13 cellular contexts compared by ENCODE assay signal in the genomic region with DNA sequence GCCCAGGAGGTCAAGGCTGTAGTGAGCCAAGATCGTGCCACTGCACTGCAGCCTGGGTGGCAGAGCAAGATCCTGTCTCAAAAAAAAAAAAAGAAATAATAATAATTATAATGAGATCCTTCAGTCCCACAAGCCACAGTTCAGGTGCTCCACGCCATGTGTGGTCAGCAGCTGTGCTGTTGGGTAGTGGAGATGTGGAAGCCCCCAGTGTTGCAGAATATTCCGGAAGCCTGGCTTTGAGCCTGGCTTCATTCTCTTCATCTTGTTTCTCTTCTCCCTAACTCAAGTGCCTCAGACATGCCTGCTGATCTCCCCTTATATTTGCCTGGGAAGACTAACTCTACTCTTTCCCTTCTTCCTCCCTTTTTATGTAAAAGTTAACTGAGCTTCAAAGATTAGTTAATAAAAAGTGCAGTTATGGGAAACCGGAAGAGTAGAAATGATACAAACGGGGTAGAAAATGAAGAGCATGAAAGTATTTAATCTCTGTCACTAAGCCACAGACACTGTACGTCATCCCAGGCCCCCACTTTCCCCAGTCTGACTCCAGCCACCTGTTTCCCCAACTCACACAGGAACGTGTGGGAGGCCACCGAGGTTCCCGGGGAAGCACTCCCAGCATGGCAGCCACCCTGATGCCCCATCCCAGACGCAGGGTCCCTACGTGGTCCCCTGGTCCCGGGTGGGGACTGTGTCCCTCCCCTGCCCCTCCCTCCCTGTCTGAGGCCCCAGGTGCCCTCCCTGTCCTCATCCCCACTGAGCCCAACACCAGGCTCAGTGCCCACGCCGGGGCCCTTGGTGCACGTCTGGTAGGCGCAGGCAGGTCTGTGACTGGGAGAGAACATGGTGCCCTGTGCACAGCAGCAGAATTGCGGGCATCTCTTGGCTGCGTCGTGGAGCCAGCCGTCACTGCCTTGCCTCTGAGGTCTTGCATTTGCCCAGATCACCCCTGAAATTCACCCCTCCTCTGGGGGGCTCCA. TPM values are rescaled to one million over a fixed set of nuclear protein-coding genes. Genes with fewer than 3 reads are reported as not detected.
DNase-seq lines count a peak whose midpoint lies in the region; ATAC-seq and TF ChIP-seq lines count a peak whose summit lies in the region.
"Had no signal": no experiment of that assay in that cellular context is flagged by ENCODE, and none has a peak within 500 bp of the region (broad histone marks: within the 10 kb centered on the region; RNA-seq: fewer than 3 reads in every experiment).

No MANE protein-coding gene starts in this region.

- H3K4me1 Mint-ChIP-seq in stimulated activated naive CD8-positive, alpha-beta T cell treated with anti-CD3 and anti-CD28 coated beads, Interleukin-15, amount 100 ng/mL, for 72 hours = peaks cover 31% of the 10 kb centered on the region
- H3K4me1 Mint-ChIP-seq in brain (peaks cover 33% of the 10 kb centered on the region), nephron progenitor cell (peaks cover 24% of the 10 kb centered on the region)

- no peaks in the 10 kb centered on the region for H3K9me3 Mint-ChIP-seq in stimulated activated naive CD8-positive, alpha-beta T cell treated with anti-CD3 and anti-CD28 coated beads, Interleukin-15, amount 100 ng/mL, for 72 hours
- H3K9me3 Mint-ChIP-seq in brain (no peaks in the 10 kb centered on the region), nephron progenitor cell (no peaks in the 10 kb centered on the region)
- H3K9me3 Mint-ChIP-seq: CD8-positive, alpha-beta memory T cell had no signal

- no peaks in the 10 kb centered on the region for H3K27me3 Mint-ChIP-seq in stimulated activated naive CD8-positive, alpha-beta T cell treated with anti-CD3 and anti-CD28 coated beads, Interleukin-15, amount 100 ng/mL, for 72 hours
- peaks cover 3% of the 10 kb centered on the region for H3K27me3 Mint-ChIP-seq in brain
- no peaks in the 10 kb centered on the region for H3K27me3 Mint-ChIP-seq in nephron progenitor cell (ENCODE audit: low read depth, poor library complexity)

- peak; percentile 28 for ATAC-seq in stimulated activated naive CD8-positive, alpha-beta T cell treated with anti-CD3 and anti-CD28 coated beads, Interleukin-15, amount 100 ng/mL, for 72 hours
- no peak for ATAC-seq in stimulated activated naive CD8-positive, alpha-beta T cell treated with anti-CD3 and anti-CD28 coated beads, Interleukin-15, Interleukin-2, amounts not matched to agents 100 U/mL and 50 U/mL, for 24 hours

- in situ Hi-C loops in KBM-7 (cut with MboI; ENCODE audit: low pct_unique_long_range_greater_than_20kb, low sequenced_read_pairs) = no loop called here

- no peak overlapping the region for H3K4me3 Mint-ChIP-seq in stimulated activated naive CD8-positive, alpha-beta T cell treated with anti-CD3 and anti-CD28 coated beads, Interleukin-15, amount 100 ng/mL, for 72 hours
- H3K4me3 Mint-ChIP-seq in brain = no peak overlapping the region
- H3K4me3 Mint-ChIP-seq in nephron progenitor cell = no peak overlapping the region
- H3K4me3 Mint-ChIP-seq: CD8-positive, alpha-beta memory T cell had no signal

- peaks cover 43% of the 10 kb centered on the region for H3K36me3 Mint-ChIP-seq in brain
- H3K36me3 Mint-ChIP-seq in nephron progenitor cell (ENCODE audit: low read depth) = peaks cover 55% of the 10 kb centered on the region

- H3K27ac Mint-ChIP-seq in stimulated activated naive CD8-positive, alpha-beta T cell treated with anti-CD3 and anti-CD28 coated beads, Interleukin-15, amount 100 ng/mL, for 72 hours = no peak overlapping the region
- H3K27ac Mint-ChIP-seq in brain (peak overlapping the region in 3 of 5 experiments; percentile 5 to 71 (median 42)), nephron progenitor cell (peak overlapping the region; percentile 18)

- TF ChIP-seq CTCF in brain (conservative IDR thresholded peaks at IDR 0.05) (no peak), nephron progenitor cell (IDR thresholded peaks at IDR 0.05) (no peak)

- no peak for DNase-seq in stimulated activated naive CD8-positive, alpha-beta T cell treated with anti-CD3 and anti-CD28 coated beads, Interleukin-15, amount 100 ng/mL, for 72 hours
- DNase-seq in stimulated activated naive CD8-positive, alpha-beta T cell treated with anti-CD3 and anti-CD28 coated beads, Interleukin-15, Interleukin-2, amounts not matched to agents 100 U/mL and 50 U/mL, for 24 hours = no peak
- DNase-seq in nephron progenitor cell (no peak), NCI-H187 (lab: John Stamatoyannopoulos, UW) (no peak), HT-29 (ENCODE audit: low spot score) (no peak), KBM-7 (no peak)
- DNase-seq: CD8-positive, alpha-beta memory T cell; GM23248; NCI-H1105 treated with DMSO at 0.1 percent for 48 hours; NCI-H1694; SHP77 treated with DMSO at 0.1 percent for 48 hours had no signal

RNA-seq across cellular contexts. Expression of a gene that starts 24.0 kb away (rescaled TPM):
- 27.6 TPM for polyA plus RNA-seq in brain (ENCODE audit: insufficient read depth, low read depth, low replicate concordance)
- total RNA-seq in HT-29 (2014; rRNA removed; shearing (Covaris generic)) = 48.6 and 64.9 TPM in 2 replicates

RNA-seq across cellular contexts. Expression of a gene that starts 40.7 kb away (rescaled TPM):
- 1.0 TPM for polyA plus RNA-seq in brain (ENCODE audit: insufficient read depth, low read depth, low replicate concordance)
- total RNA-seq in HT-29 (2014; rRNA removed; shearing (Covaris generic)) = 0.56 TPM in 1 of 2 replicates, not detected in the other
- total RNA-seq: NCI-H460 had no signal

RNA-seq across cellular contexts. Expression of a gene that starts 55.3 kb away (rescaled TPM):
- polyA plus RNA-seq in brain (ENCODE audit: insufficient read depth, low read depth, low replicate concordance) = 11.6 TPM
- 10.9 and 12.6 TPM in 2 replicates for total RNA-seq in HT-29 (2014; rRNA removed; shearing (Covaris generic))

RNA-seq across cellular contexts. Expression of a gene that starts 55.5 kb away (rescaled TPM):
- 717 TPM for polyA plus RNA-seq in brain (ENCODE audit: insufficient read depth, low read depth, low replicate concordance)
- total RNA-seq in HT-29 (2014; rRNA removed; shearing (Covaris generic)) = 378 and 389 TPM in 2 replicates

Comparison
In these comparisons a context has a peak if more than half of its experiments do, and no peak if none do; other contexts are left out.
1. H3K27ac Mint-ChIP-seq: peak in brain (3 of 5) and nephron progenitor cell (single experiment); none in stimulated activated naive CD8-positive, alpha-beta T cell treated with anti-CD3 and anti-CD28 coated beads, Interleukin-15, amount 100 ng/mL, for 72 hours (0 of 2).